10 cellular contexts compared by ENCODE assay signal in the genomic region with DNA sequence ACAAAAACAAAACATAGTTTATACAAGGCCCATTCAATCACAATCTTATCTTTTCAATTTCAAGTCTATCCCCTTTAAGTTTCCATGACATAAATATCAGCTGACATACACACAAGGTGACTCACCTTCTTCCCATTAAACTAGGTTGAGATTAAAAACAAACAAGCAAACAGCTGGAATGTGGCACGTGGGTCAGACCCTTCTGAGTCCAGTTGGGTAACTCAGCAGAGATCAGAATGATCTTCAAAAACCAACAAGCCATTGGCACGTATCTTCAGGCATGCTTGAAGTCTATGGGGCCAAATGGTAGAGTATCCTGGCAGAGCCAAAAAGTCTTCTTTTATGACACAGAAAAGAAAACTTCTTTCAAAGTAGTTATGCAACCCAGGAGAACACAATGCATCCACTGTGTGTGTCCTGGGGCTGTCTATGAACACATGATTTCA.
DNase-seq lines count a peak whose midpoint lies in the region; ATAC-seq and TF ChIP-seq lines count a peak whose summit lies in the region.
"Had no signal": no experiment of that assay in that cellular context is flagged by ENCODE, and none has a peak within 500 bp of the region (broad histone marks: within the 10 kb centered on the region; RNA-seq: fewer than 3 reads in every experiment).

No MANE protein-coding gene starts in this region.

- no peak for TF ChIP-seq POLR2A in gastroesophageal sphincter (IDR thresholded peaks at IDR 0.05)

- H3K4me1 ChIP-seq in gastroesophageal sphincter = peaks cover 8 to 72% (median 18%) of the 10 kb centered on the region in 3 donors

- ATAC-seq in gastroesophageal sphincter (peak; percentile 81), GM21737 (IDR thresholded peaks at IDR 0.05; ENCODE audit: unreplicated experiment) (no peak), GM21528 (IDR thresholded peaks at IDR 0.05; ENCODE audit: low FRiP score, unreplicated experiment) (no peak)
- ATAC-seq: natural killer cell had no signal

- H3K9ac ChIP-seq in SK-N-MC (ENCODE audit: insufficient read length) = no peak overlapping the region

- H3K27ac ChIP-seq in SK-N-MC = peak overlapping the region; percentile 10; the same call in 1 of the 2 replicates
- peak overlapping the region; percentile 39 to 63 (median 48) for H3K27ac ChIP-seq in gastroesophageal sphincter

- H3K9me3 ChIP-seq in SK-N-MC (ENCODE audit: low read depth, low read length) (no peaks in the 10 kb centered on the region), gastroesophageal sphincter (no peaks in the 10 kb centered on the region)

- TF ChIP-seq EP300 in gastroesophageal sphincter (IDR thresholded peaks at IDR 0.05) = no peak

- 70 to 72% methylated on average over 2 of the region's 2 CpGs for WGBS in gastroesophageal sphincter (ENCODE audit: low coverage in 1 of 2), 2 donors

- H3K27me3 ChIP-seq in gastroesophageal sphincter = no peaks in the 10 kb centered on the region

- no peaks in the 10 kb centered on the region for H3K36me3 ChIP-seq in SK-N-MC (ENCODE audit: insufficient read depth, low read length)
- no peaks in the 10 kb centered on the region for H3K36me3 ChIP-seq in gastroesophageal sphincter

- DNase-seq in GM04504 (ENCODE audit: low read depth) (peak; percentile 42), SK-N-MC (ENCODE audit: low read depth, low spot score) (no peak), retinal pigment epithelial cell (ENCODE audit: low read depth) (peak; percentile 84), T-helper 1 cell (no peak), cerebellar nuclear complex (lab: John Stamatoyannopoulos, UW) (no peak)
- DNase-seq: activated T-cell treated with anti-CD3 and anti-CD28 coated beads, Interleukin-2, amount 50 U/mL, for 1 hour; natural killer cell had no signal

- no peak overlapping the region for H3K4me3 ChIP-seq in SK-N-MC
- H3K4me3 ChIP-seq in gastroesophageal sphincter = no peak overlapping the region
- H3K4me3 ChIP-seq in retinal pigment epithelial cell (ENCODE audit: low read length) = no peak overlapping the region

- TF ChIP-seq CTCF in gastroesophageal sphincter (IDR thresholded peaks at IDR 0.05) (no peak), retinal pigment epithelial cell (conservative IDR thresholded peaks at IDR 0.05; ENCODE audit: low read depth, low read length) (no peak)

Comparison
In these comparisons a context has a peak if more than half of its experiments do, and no peak if none do; other contexts are left out.
1. DNase-seq: peak in GM04504 (single experiment) and retinal pigment epithelial cell (single experiment); none in SK-N-MC (single experiment), T-helper 1 cell (0 of 5) and cerebellar nuclear complex (0 of 2).